Comparison of ENCODE assay signal across 10 cellular contexts in the genomic region with DNA sequence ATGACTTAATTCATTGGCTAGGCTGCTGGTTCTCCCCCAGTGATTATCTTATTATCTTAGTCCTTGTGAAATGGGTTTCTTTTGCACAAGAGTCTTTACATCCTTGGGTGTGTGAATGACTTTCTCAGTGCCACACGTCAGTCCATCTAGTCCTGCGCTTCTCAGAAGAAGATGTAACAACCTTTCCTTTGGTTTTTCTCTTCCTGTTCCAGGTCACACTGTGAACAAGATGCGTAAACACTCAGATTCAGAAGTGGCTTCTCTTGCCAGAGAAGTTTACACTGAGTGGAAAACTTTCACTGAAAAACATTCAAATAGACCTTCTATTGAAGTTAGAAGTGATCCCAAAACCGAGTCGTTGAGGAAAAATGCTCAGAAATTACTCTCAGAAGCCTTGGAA.
"Had no signal": no experiment of that assay in that cellular context is flagged by ENCODE, and none has a peak within 500 bp of the region (broad histone marks: within the 10 kb centered on the region; RNA-seq: fewer than 3 reads in every experiment).

No MANE protein-coding gene starts in this region.

- H3K9me3 Mint-ChIP-seq: GM23338, HFFc6, IgD-negative memory B cell had no signal

- H3K27me3 Mint-ChIP-seq: IgD-negative memory B cell had no signal

- H3K4me1 ChIP-seq: HAP-1 had no signal

- H3K27ac ChIP-seq: KMS-11 had no signal

- H3K4me2 ChIP-seq: GM23338, KMS-11 had no signal

- H3K4me1 Mint-ChIP-seq: IgD-negative memory B cell had no signal

- H3K9ac ChIP-seq: KMS-11 had no signal

- H3K4me3 ChIP-seq: GM23338, HAP-1 had no signal

- DNase-seq: HFFc6, KBM-7 had no signal

- H2AFZ ChIP-seq: GM23338 had no signal

- H3K27ac Mint-ChIP-seq: GM23338, HFFc6, IgD-negative memory B cell had no signal

- FAIRE-seq: H1, H54, HepG2 had no signal

- H3K36me3 ChIP-seq: HAP-1 had no signal

- H3K4me3 Mint-ChIP-seq: GM23338, HFFc6, IgD-negative memory B cell had no signal

- ATAC-seq: GM23338, HCT116, HepG2 had no signal

- H3K9me3 ChIP-seq: HAP-1 had no signal
